In the genomic region with DNA sequence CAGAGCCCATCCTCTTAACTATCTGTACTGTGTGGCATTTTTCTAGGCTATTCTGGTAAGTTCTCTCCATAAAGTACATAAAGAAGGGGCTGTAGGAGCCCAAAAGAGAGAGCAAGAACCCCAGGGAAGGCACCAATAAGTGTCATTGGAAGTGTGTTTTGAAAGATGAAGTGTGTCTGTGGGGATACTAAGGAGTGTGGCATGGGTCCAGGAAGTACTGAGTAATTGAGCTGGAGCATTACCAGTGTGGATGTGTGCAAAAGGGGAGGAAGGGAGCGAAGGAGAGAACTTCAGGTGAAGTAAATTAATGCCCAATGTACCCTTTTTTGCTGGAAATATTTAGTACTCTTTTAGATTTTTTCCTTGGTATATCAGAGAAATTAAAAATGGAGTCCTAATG, we compare ENCODE assay signal across 11 cellular contexts.
A peak's percentile ranks its signal among the peaks of the same experiment; 100 is the strongest.
DNase-seq lines count a peak whose midpoint lies in the region; ATAC-seq and TF ChIP-seq lines count a peak whose summit lies in the region.
"Had no signal": no experiment of that assay in that cellular context is flagged by ENCODE, and none has a peak within 500 bp of the region (broad histone marks: within the 10 kb centered on the region; RNA-seq: fewer than 3 reads in every experiment).

No MANE protein-coding gene starts in this region.

- peaks cover 6% of the 10 kb centered on the region for H3K36me3 ChIP-seq in endodermal cell (ENCODE audit: control insufficient read depth, insufficient read depth, low read length)
- no peaks in the 10 kb centered on the region for H3K36me3 ChIP-seq in osteoblast (ENCODE audit: insufficient read depth, low read length)

- H3K27ac ChIP-seq in endodermal cell (ENCODE audit: low read depth, low read length) (no peak overlapping the region), osteoblast (ENCODE audit: low read depth, low read length) (peak overlapping the region; percentile 65)
- H3K27ac ChIP-seq: upper lobe of left lung had no signal

- peak overlapping the region; percentile 41 for H3K4me2 ChIP-seq in osteoblast (ENCODE audit: insufficient read depth, low read length)

- no peaks in the 10 kb centered on the region for H3K27me3 Mint-ChIP-seq in endodermal cell (ENCODE audit: insufficient read depth)
- H3K27me3 Mint-ChIP-seq in T-helper 2 cell treated with Interferon-gamma antibody and Interleukin-4, amounts not matched to agents 5 μg/mL and 100 μg/mL, for 36 hours (ENCODE audit: low read depth) = no peaks in the 10 kb centered on the region
- H3K27me3 Mint-ChIP-seq: dendritic cell treated with granulocyte-macrophage colony-stimulating factor and Interleukin-4, amounts not matched to agents 40 ng/mL and 50 ng/mL, for 4 days had no signal

- 95 to 100% methylated on average over 1 of the region's 1 CpG for WGBS in endodermal cell (ENCODE audit: insufficient coverage in 1 of 2, insufficient read length in 1 of 2), 2 experiments

- H3K9me3 Mint-ChIP-seq in endodermal cell = peaks cover 15% of the 10 kb centered on the region
- H3K9me3 Mint-ChIP-seq in T-helper 2 cell treated with Interferon-gamma antibody and Interleukin-4, amounts not matched to agents 5 μg/mL and 100 μg/mL, for 36 hours = no peaks in the 10 kb centered on the region
- H3K9me3 Mint-ChIP-seq: dendritic cell treated with granulocyte-macrophage colony-stimulating factor and Interleukin-4, amounts not matched to agents 40 ng/mL and 50 ng/mL, for 4 days had no signal

- H2AFZ ChIP-seq in osteoblast (ENCODE audit: low read length) = no peak overlapping the region

- H3K4me1 Mint-ChIP-seq in endodermal cell = peaks cover 49% of the 10 kb centered on the region
- peaks cover 42% of the 10 kb centered on the region for H3K4me1 Mint-ChIP-seq in T-helper 2 cell treated with Interferon-gamma antibody and Interleukin-4, amounts not matched to agents 5 μg/mL and 100 μg/mL, for 36 hours (ENCODE audit: low read depth)

- peaks cover 18% of the 10 kb centered on the region for H3K79me2 ChIP-seq in osteoblast (ENCODE audit: insufficient read depth, low read length)

- H3K27me3 ChIP-seq in endodermal cell (ENCODE audit: control insufficient read depth, insufficient read depth, low read length, poor library complexity, severe bottlenecking) (no peaks in the 10 kb centered on the region), osteoblast (ENCODE audit: insufficient read depth, low read length) (no peaks in the 10 kb centered on the region)
- H3K27me3 ChIP-seq: upper lobe of left lung had no signal

- peak overlapping the region; percentile 83 for H3K27ac Mint-ChIP-seq in endodermal cell
- H3K27ac Mint-ChIP-seq in T-helper 2 cell treated with Interferon-gamma antibody and Interleukin-4, amounts not matched to agents 5 μg/mL and 100 μg/mL, for 36 hours = no peak overlapping the region
- H3K27ac Mint-ChIP-seq: dendritic cell treated with granulocyte-macrophage colony-stimulating factor and Interleukin-4, amounts not matched to agents 40 ng/mL and 50 ng/mL, for 4 days had no signal

- H3K4me1 ChIP-seq in endodermal cell (ENCODE audit: control insufficient read depth, insufficient read depth, low read length) = peaks cover 3% of the 10 kb centered on the region
- peaks cover 48% of the 10 kb centered on the region for H3K4me1 ChIP-seq in osteoblast (ENCODE audit: insufficient read depth, low read length)

- H4K20me1 ChIP-seq in osteoblast (ENCODE audit: insufficient read depth, low read length) = no peaks in the 10 kb centered on the region

- peak; percentile 81 for DNase-seq in ELR (ENCODE audit: low read depth)
- peak; percentile 21 for DNase-seq in OCI-M1 (lab: John Stamatoyannopoulos, UW)
- no peak for DNase-seq in endodermal cell
- no peak for DNase-seq in osteoblast (ENCODE audit: insufficient read length, low spot score, missing footprints)
- DNase-seq in NCI-H1105 (lab: John Stamatoyannopoulos, UW) = no peak
- DNase-seq in T-helper 2 cell treated with Interferon-gamma antibody and Interleukin-4, amounts not matched to agents 5 μg/mL and 100 μg/mL, for 36 hours (ENCODE audit: low spot score) = no peak
- DNase-seq: activated CD4-positive, alpha-beta T cell treated with anti-CD3 and anti-CD28 coated beads for 1 hour; NCI-H82; upper lobe of left lung had no signal

- H3K4me3 Mint-ChIP-seq in endodermal cell = no peak overlapping the region
- H3K4me3 Mint-ChIP-seq in T-helper 2 cell treated with Interferon-gamma antibody and Interleukin-4, amounts not matched to agents 5 μg/mL and 100 μg/mL, for 36 hours = no peak overlapping the region
- H3K4me3 Mint-ChIP-seq: dendritic cell treated with granulocyte-macrophage colony-stimulating factor and Interleukin-4, amounts not matched to agents 40 ng/mL and 50 ng/mL, for 4 days had no signal

- TF ChIP-seq CTCF in endodermal cell (conservative IDR thresholded peaks at IDR 0.05) (no peak), osteoblast (IDR thresholded peaks at IDR 0.05; ENCODE audit: extremely low read depth, low read depth, low read length) (no peak)

- no peak overlapping the region for H3K4me3 ChIP-seq in endodermal cell (ENCODE audit: low read length)
- no peak overlapping the region for H3K4me3 ChIP-seq in osteoblast (ENCODE audit: insufficient read depth, low read length)
- H3K4me3 ChIP-seq: upper lobe of left lung had no signal

- no peak for ATAC-seq in GM21390 (IDR thresholded peaks at IDR 0.05; ENCODE audit: unreplicated experiment)

- H3K9me3 ChIP-seq in endodermal cell (ENCODE audit: control insufficient read depth, low read length) (peaks cover 6% of the 10 kb centered on the region), osteoblast (ENCODE audit: low read depth, low read length) (no peaks in the 10 kb centered on the region)
- H3K9me3 ChIP-seq: upper lobe of left lung had no signal

- H3K9ac ChIP-seq in endodermal cell (ENCODE audit: extremely low read depth, low read length, poor library complexity, severe bottlenecking) = no peak overlapping the region

- H3K36me3 Mint-ChIP-seq in endodermal cell (ENCODE audit: low read depth) = peaks cover 25% of the 10 kb centered on the region
- H3K36me3 Mint-ChIP-seq in T-helper 2 cell treated with Interferon-gamma antibody and Interleukin-4, amounts not matched to agents 5 μg/mL and 100 μg/mL, for 36 hours (ENCODE audit: low read depth) = peaks cover 45% of the 10 kb centered on the region

Comparison
In these comparisons a context has a peak if more than half of its experiments do, and no peak if none do; other contexts are left out.
1. DNase-seq: peak in ELR (single experiment) and OCI-M1 (single experiment); none in endodermal cell (single experiment), osteoblast (single experiment), NCI-H1105 (single experiment) and T-helper 2 cell treated with Interferon-gamma antibody and Interleukin-4, amounts not matched to agents 5 μg/mL and 100 μg/mL, for 36 hours (single experiment).